ENCODE assay signal across 1 cellular context in genomic region chr17:45060382-45060823, GRCh38.
TF ChIP-seq lines count a peak whose summit lies in the region.

No MANE protein-coding gene starts in this region.

TF ChIP-seq in IMR-90, 13 proteins besides CTCF, POLR2A, EP300 and RAD21 (continued from another document):
- TF ChIP-seq ELK1 (IDR thresholded peaks at IDR 0.05; ENCODE audit: borderline replicate concordance, low read depth, low read length) (no peak), MXI1 (IDR thresholded peaks at IDR 0.05; ENCODE audit: borderline replicate concordance, low read depth, low read length) (peak; percentile 45; the same call in 1 of the 2 replicates), MAFK (IDR thresholded peaks at IDR 0.05; ENCODE audit: low read depth, low read length) (no peak)
